In genomic region chr3:58563386-58564035, GRCh38 we compare ENCODE assay signal across 22 cellular contexts. TPM values are rescaled to one million over a fixed set of nuclear protein-coding genes. Genes with fewer than 3 reads are reported as not detected.
DNase-seq lines count a peak whose midpoint lies in the region; ATAC-seq and TF ChIP-seq lines count a peak whose summit lies in the region.
"Had no signal": no experiment of that assay in that cellular context is flagged by ENCODE, and none has a peak within 500 bp of the region (broad histone marks: within the 10 kb centered on the region; RNA-seq: fewer than 3 reads in every experiment).

No MANE protein-coding gene starts in this region.

- ATAC-seq in IMR-90 (ENCODE audit: low read depth), result no peak
- ATAC-seq in right lobe of liver, result peak; percentile 34 to 83 (median 54)
- no peak for ATAC-seq in GM18868 (IDR thresholded peaks at IDR 0.05; ENCODE audit: unreplicated experiment)
- ATAC-seq: effector memory CD8-positive, alpha-beta T cell; stimulated activated memory B cell treated with anti-CD40 and anti-IgM and Interleukin-4, amounts not matched to agents 10 μg/mL and 1 μg/mL and 100 μg/mL, for 72 hours; T-cell had no signal

- POLR2A ChIA-PET in IMR-90 (lab: Charles Lee; ENCODE audit: unreplicated experiment), result no interaction called here

- H3K4me3 Mint-ChIP-seq in Calu3 (ENCODE audit: low read depth, unreplicated experiment), result no peak overlapping the region
- H3K4me3 Mint-ChIP-seq in brain, result peak overlapping the region in 1 of 5 experiments; percentile 0
- H3K4me3 Mint-ChIP-seq: activated naive CD4-positive, alpha-beta T cell treated with anti-CD3 and anti-CD28 coated beads for 36 hours; effector memory CD8-positive, alpha-beta T cell; stimulated activated memory B cell treated with anti-CD40 and anti-IgM and Interleukin-4, amounts not matched to agents 10 μg/mL and 1 μg/mL and 100 μg/mL, for 72 hours; T-cell had no signal

- H3K4ac ChIP-seq in IMR-90 (ENCODE audit: low read depth, low read length), result peak overlapping the region; percentile 65

- intact Hi-C loops in Calu3 (cut with micrococcal nuclease; ENCODE audit: unreplicated experiment) (loop anchor here (10.0 kb wide), 1 partner anchor 491 kb away; the partner anchor contains the start of gene CFAP20DC), IMR-90 (cut with micrococcal nuclease) (loop anchor here (5.0 to 10.0 kb wide), 3 partner anchors 259 to 1071 kb away; no protein-coding TSS in a partner anchor), right lobe of liver (cut with DNase I) (no loop called here), esophagus squamous epithelium (cut with DNase I) (no loop called here)

- H3K18ac ChIP-seq in IMR-90 (ENCODE audit: low read depth, low read length), result no peak overlapping the region

- TF ChIP-seq CTCF in Calu3 (IDR thresholded peaks at IDR 0.05; ENCODE audit: unreplicated experiment) (no peak), IMR-90 (conservative IDR thresholded peaks at IDR 0.05; ENCODE audit: low read depth, low read length) (no peak), brain (conservative IDR thresholded peaks at IDR 0.05) (no peak), right lobe of liver (IDR thresholded peaks at IDR 0.05) (no peak), esophagus squamous epithelium (IDR thresholded peaks at IDR 0.05) (no peak)

- H2AFZ ChIP-seq in IMR-90 (replicated peaks; ENCODE audit: low read length, poor library complexity), result no peak overlapping the region

- no peaks in the 10 kb centered on the region for H4K20me1 ChIP-seq in IMR-90 (ENCODE audit: insufficient read depth, low read length)

- peaks cover 34% of the 10 kb centered on the region for H3K4me1 Mint-ChIP-seq in Calu3 (ENCODE audit: low read depth, unreplicated experiment)
- H3K4me1 Mint-ChIP-seq in brain, result peaks cover 19% of the 10 kb centered on the region

- peaks cover 4% of the 10 kb centered on the region; the same call in 1 of the 2 replicates for H3K4me1 ChIP-seq in IMR-90 (ENCODE audit: control insufficient read depth, insufficient read depth, low read length)
- peaks cover 0 to 4% (median 0%) of the 10 kb centered on the region in 4 donors for H3K4me1 ChIP-seq in right lobe of liver
- peaks cover 0 to 4% (median 0%) of the 10 kb centered on the region in 3 donors for H3K4me1 ChIP-seq in esophagus squamous epithelium

- H3K27ac Mint-ChIP-seq in Calu3 (ENCODE audit: unreplicated experiment), result peak overlapping the region; percentile 5
- peak overlapping the region in 3 of 5 experiments; percentile 0 to 33 (median 23) for H3K27ac Mint-ChIP-seq in brain
- H3K27ac Mint-ChIP-seq: activated naive CD4-positive, alpha-beta T cell treated with anti-CD3 and anti-CD28 coated beads for 36 hours; effector memory CD8-positive, alpha-beta T cell; stimulated activated memory B cell treated with anti-CD40 and anti-IgM and Interleukin-4, amounts not matched to agents 10 μg/mL and 1 μg/mL and 100 μg/mL, for 72 hours; T-cell had no signal

- H3K9me3 ChIP-seq in IMR-90 (ENCODE audit: control insufficient read depth, insufficient read depth, low read length) (no peaks in the 10 kb centered on the region), right lobe of liver (no peaks in the 10 kb centered on the region), esophagus squamous epithelium (no peaks in the 10 kb centered on the region)
- H3K9me3 ChIP-seq: HAP-1 had no signal

- H3K9me3 Mint-ChIP-seq in Calu3 (ENCODE audit: low read depth, unreplicated experiment) (peaks cover 3% of the 10 kb centered on the region), brain (peaks cover 0 to 10% (median 0%) of the 10 kb centered on the region in 5 experiments)
- H3K9me3 Mint-ChIP-seq: activated naive CD4-positive, alpha-beta T cell treated with anti-CD3 and anti-CD28 coated beads for 36 hours; effector memory CD8-positive, alpha-beta T cell; stimulated activated memory B cell treated with anti-CD40 and anti-IgM and Interleukin-4, amounts not matched to agents 10 μg/mL and 1 μg/mL and 100 μg/mL, for 72 hours; T-cell had no signal

- H3K36me3 ChIP-seq in IMR-90 (ENCODE audit: control insufficient read depth, insufficient read depth, low read length), result no peaks in the 10 kb centered on the region
- no peaks in the 10 kb centered on the region for H3K36me3 ChIP-seq in right lobe of liver
- H3K36me3 ChIP-seq in esophagus squamous epithelium, result peaks cover 0 to 37% (median 8%) of the 10 kb centered on the region in 3 donors
- H3K36me3 ChIP-seq: HAP-1 had no signal

- BruUV-seq in Calu3 (replicated peaks; lab: Mats Ljungman, UMichigan), result no TSS peak
- BruUV-seq in IMR-90 (replicated peaks; lab: Mats Ljungman, UMichigan), result no TSS peak

- H3K4me2 ChIP-seq in IMR-90 (ENCODE audit: low read depth, low read length), result no peak overlapping the region

- H4K8ac ChIP-seq in IMR-90 (ENCODE audit: low read depth in 2 of 2, low read length in 2 of 2), result peak overlapping the region in 1 of 2 experiments; percentile 38; a peak in 1 of 4 replicates

- H4K5ac ChIP-seq in IMR-90 (ENCODE audit: low read depth, low read length), result no peak overlapping the region

- peak; percentile 13 for DNase-seq in Calu3
- DNase-seq in IMR-90, result no peak
- DNase-seq in right lobe of liver, result peak in 1 of 3 donors; percentile 28
- no peak for DNase-seq in NAMALWA (ENCODE audit: low spot score)
- no peak for DNase-seq in NCI-H1092 treated with DMSO at 0.1 percent for 48 hours (lab: John Stamatoyannopoulos, UW)
- no peak for DNase-seq in esophagus squamous epithelium (lab: John Stamatoyannopoulos, UW)
- DNase-seq: activated CD4-positive, CD25-positive, alpha-beta regulatory T cell treated with anti-CD3 and anti-CD28 coated beads, Interleukin-2, amount 50 U/mL, for 72 hours; activated naive CD4-positive, alpha-beta T cell treated with anti-CD3 and anti-CD28 coated beads for 36 hours; AML-193; DMS153; effector memory CD8-positive, alpha-beta T cell; mesendoderm; NCI-H1694; NCI-H510A; occipital lobe; small intestine; T-cell; trophoblast cell had no signal

- no peaks in the 10 kb centered on the region for H3K79me1 ChIP-seq in IMR-90 (ENCODE audit: low read depth in 1 of 2, low read length in 2 of 2)

- in situ Hi-C loops in IMR-90 (cut with MboI; ENCODE audit: low sequenced_read_pairs), result loop anchor here (5.0 to 25.0 kb wide), 2 partner anchors 64 to 424 kb away; no protein-coding TSS in a partner anchor

- H2BK120ac ChIP-seq in IMR-90 (ENCODE audit: low read depth, low read length), result peak overlapping the region; percentile 82

- H2AK9ac ChIP-seq in IMR-90 (replicated peaks; ENCODE audit: low read depth, low read length, poor library complexity), result no peak overlapping the region

- H3K9ac ChIP-seq in IMR-90 (ENCODE audit: low read depth, low read length), result no peak overlapping the region

- 0 out of 2 replicates have a peak overlapping the region, but pooled peaks have one; percentile 29 for H3K14ac ChIP-seq in IMR-90 (replicated peaks; ENCODE audit: low read depth, low read length)

- H3K4me3 ChIP-seq in IMR-90 (ENCODE audit: insufficient read depth, low read depth, low read length), result no peak overlapping the region
- no peak overlapping the region for H3K4me3 ChIP-seq in right lobe of liver
- no peak overlapping the region for H3K4me3 ChIP-seq in esophagus squamous epithelium
- H3K4me3 ChIP-seq: HAP-1 had no signal

- peaks cover 14% of the 10 kb centered on the region for H3K9me1 ChIP-seq in IMR-90 (ENCODE audit: insufficient read depth, low read length)

- H3K27ac ChIP-seq in IMR-90 (ENCODE audit: insufficient read depth, low read length) (no peak overlapping the region), right lobe of liver (no peak overlapping the region), esophagus squamous epithelium (no peak overlapping the region)

- H2BK15ac ChIP-seq in IMR-90 (ENCODE audit: low read depth, low read length), result peak overlapping the region; percentile 72; the same call in 1 of the 3 replicates

- H3K27me3 ChIP-seq in IMR-90 (ENCODE audit: control insufficient read depth, insufficient read depth, low read length) (no peaks in the 10 kb centered on the region), right lobe of liver (no peaks in the 10 kb centered on the region), esophagus squamous epithelium (no peaks in the 10 kb centered on the region)

- no peak overlapping the region for H3K56ac ChIP-seq in IMR-90 (ENCODE audit: extremely low read depth, insufficient read depth, low read length)

- H2AK5ac ChIP-seq in IMR-90 (ENCODE audit: low read depth, low read length), result peak overlapping the region; percentile 61; the same call in 1 of the 2 replicates

- no peaks in the 10 kb centered on the region for H3K36me3 Mint-ChIP-seq in Calu3 (ENCODE audit: insufficient read depth, unreplicated experiment)
- H3K36me3 Mint-ChIP-seq in brain, result peaks cover 10% of the 10 kb centered on the region
- H3K36me3 Mint-ChIP-seq: stimulated activated memory B cell treated with anti-CD40 and anti-IgM and Interleukin-4, amounts not matched to agents 10 μg/mL and 1 μg/mL and 100 μg/mL, for 72 hours; T-cell had no signal

- H3K27me3 Mint-ChIP-seq in Calu3 (ENCODE audit: unreplicated experiment), result no peaks in the 10 kb centered on the region
- H3K27me3 Mint-ChIP-seq in brain, result no peaks in the 10 kb centered on the region

- CTCF ChIA-PET in Calu3 (lab: Charles Lee) (no interaction called here), IMR-90 (lab: Yijun Ruan, JAX) (no interaction called here)

- peak overlapping the region; percentile 68 for H4K91ac ChIP-seq in IMR-90 (ENCODE audit: insufficient read depth, low read depth, low read length)

- H2BK20ac ChIP-seq in IMR-90 (ENCODE audit: low read depth, low read length), result peak overlapping the region; percentile 79

- 84% methylated on average over 5 of the region's 6 CpGs; no CpG with 5 or more reads in 1 of the 2 experiments for WGBS in IMR-90 (ENCODE audit: extremely low coverage in 2 of 2, insufficient read length in 1 of 2), 2 experiments
- 56% methylated on average over 4 of the region's 6 CpGs for WGBS in right lobe of liver (ENCODE audit: insufficient coverage, low coverage, low lambda C conversion rate, missing lambda C conversion rate)
- 76 to 85% methylated on average over 6 of the region's 6 CpGs for WGBS in esophagus squamous epithelium, 2 donors

- H3K23ac ChIP-seq in IMR-90 (ENCODE audit: low read depth, low read length), result no peak overlapping the region

- dilution Hi-C loops in IMR-90 (cut with HindIII; ENCODE audit: low sequenced_read_pairs, unreplicated experiment), result no loop called here

- TF ChIP-seq RAD21 in IMR-90 (IDR thresholded peaks at IDR 0.05; ENCODE audit: low read length), result no peak

- peak overlapping the region; percentile 5 for H2BK5ac ChIP-seq in IMR-90 (ENCODE audit: low read depth, low read length, poor library complexity, severe bottlenecking)

- TF ChIP-seq POLR2A in IMR-90 (IDR thresholded peaks at IDR 0.05; ENCODE audit: low read depth, low read length) (no peak), right lobe of liver (IDR thresholded peaks at IDR 0.05) (no peak), esophagus squamous epithelium (IDR thresholded peaks at IDR 0.05) (no peak)

RNA-seq across cellular contexts. Expression of gene FAM107A, which starts 13.7 kb away (rescaled TPM):
- total RNA-seq in Calu3 (2022), result not detected in 2 replicates
- total RNA-seq in IMR-90 (2012; rRNA removed), result not detected in 2 replicates
- not detected in 2 replicates for polyA plus RNA-seq in IMR-90 (2012; rRNA removed)
- not detected in 2 replicates for polyA plus RNA-seq in IMR-90 (2012; cell fraction: cytosol; rRNA removed)
- 0.05 and 0.07 TPM in 2 replicates for polyA plus RNA-seq in IMR-90 (2012; cell fraction: nucleus; rRNA removed; ENCODE audit: low replicate concordance)
- 470 TPM for polyA plus RNA-seq in brain (ENCODE audit: insufficient read depth, low read depth, low replicate concordance)
- total RNA-seq in right lobe of liver, result 1 to 10 TPM in 3 of 6 experiments, under 1 TPM in 3; 0.33 to 3.6 (median 1.6) TPM
- 10 to 100 TPM in 2 of 4 donors, 1 to 10 TPM in 2; 3.9 to 78.6 (median 10.8) TPM for total RNA-seq in esophagus squamous epithelium
- total RNA-seq: activated naive CD4-positive, alpha-beta T cell treated with anti-CD3 and anti-CD28 coated beads for 36 hours had no signal

RNA-seq across cellular contexts. Expression of gene ACOX2, which starts 26.5 kb away (rescaled TPM):
- total RNA-seq in Calu3 (2022) (1.1 and 1.4 TPM in 2 replicates), IMR-90 (2012; rRNA removed) (15.6 and 17.8 TPM in 2 replicates), right lobe of liver (100 to 1,000 TPM in 3 of 6 experiments, 10 to 100 TPM in 3; 67.8 to 269 (median 149) TPM), esophagus squamous epithelium (10 to 100 TPM in 2 of 4 donors, 1 to 10 TPM in 2; 5.3 to 14.1 (median 10.0) TPM)
- polyA plus RNA-seq in IMR-90 (2012; rRNA removed) (26.8 and 32.9 TPM in 2 replicates), brain (ENCODE audit: insufficient read depth, low read depth, low replicate concordance) (2.5 TPM)
- 17.9 and 19.5 TPM in 2 replicates for polyA plus RNA-seq in IMR-90 (2012; cell fraction: cytosol; rRNA removed)
- polyA plus RNA-seq in IMR-90 (2012; cell fraction: nucleus; rRNA removed; ENCODE audit: low replicate concordance), result 137 and 183 TPM in 2 replicates
- total RNA-seq: activated naive CD4-positive, alpha-beta T cell treated with anti-CD3 and anti-CD28 coated beads for 36 hours had no signal

Comparison
In these comparisons a context has a peak if more than half of its experiments do, and no peak if none do; other contexts are left out.
1. ATAC-seq: peak in right lobe of liver (4 of 4); none in IMR-90 (single experiment) and GM18868 (single experiment).
2. intact Hi-C loops: an anchor here in Calu3 (10.0 kb wide) and IMR-90 (5.0 to 10.0 kb wide); none called in right lobe of liver and esophagus squamous epithelium.